1 cellular context compared by ENCODE assay signal in the genomic region with DNA sequence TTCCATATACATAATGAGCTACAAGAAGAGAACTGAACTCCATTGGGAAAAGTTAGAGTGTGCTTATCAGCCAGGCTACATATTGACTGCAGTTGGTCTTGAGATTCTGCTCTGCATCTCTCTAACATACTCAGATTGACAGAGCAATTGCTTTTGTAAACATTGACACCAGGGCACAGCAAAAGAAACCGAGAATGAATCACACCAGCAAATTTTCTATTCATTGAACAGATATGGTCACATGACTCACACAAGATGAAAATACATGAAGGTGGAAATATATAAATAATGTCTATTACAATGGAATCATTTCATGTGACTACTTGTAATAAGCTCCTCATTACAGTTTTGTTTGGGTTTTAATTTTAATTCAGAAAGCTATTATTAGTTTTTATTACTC.
TF ChIP-seq lines count a peak whose summit lies in the region.

No MANE protein-coding gene starts in this region.

TF ChIP-seq in K562, 482 proteins besides CTCF, POLR2A, EP300 and RAD21 (continued from another document):
- TF ChIP-seq, protein P1, sequence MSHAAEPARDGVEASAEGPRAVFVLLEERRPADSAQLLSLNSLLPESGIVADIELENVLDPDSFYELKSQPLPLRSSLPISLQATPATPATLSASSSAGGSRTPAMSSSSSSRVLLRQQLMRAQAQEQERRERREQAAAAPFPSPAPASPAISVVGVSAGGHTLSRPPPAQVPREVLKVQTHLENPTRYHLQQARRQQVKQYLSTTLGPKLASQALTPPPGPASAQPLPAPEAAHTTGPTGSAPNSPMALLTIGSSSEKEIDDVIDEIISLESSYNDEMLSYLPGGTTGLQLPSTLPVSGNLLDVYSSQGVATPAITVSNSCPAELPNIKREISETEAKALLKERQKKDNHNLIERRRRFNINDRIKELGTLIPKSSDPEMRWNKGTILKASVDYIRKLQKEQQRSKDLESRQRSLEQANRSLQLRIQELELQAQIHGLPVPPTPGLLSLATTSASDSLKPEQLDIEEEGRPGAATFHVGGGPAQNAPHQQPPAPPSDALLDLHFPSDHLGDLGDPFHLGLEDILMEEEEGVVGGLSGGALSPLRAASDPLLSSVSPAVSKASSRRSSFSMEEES (CRISPR knock-in tag; IDR thresholded peaks at IDR 0.05), result peak; percentile 58
